ENCODE assay signal across 8 cellular contexts in the genomic region with DNA sequence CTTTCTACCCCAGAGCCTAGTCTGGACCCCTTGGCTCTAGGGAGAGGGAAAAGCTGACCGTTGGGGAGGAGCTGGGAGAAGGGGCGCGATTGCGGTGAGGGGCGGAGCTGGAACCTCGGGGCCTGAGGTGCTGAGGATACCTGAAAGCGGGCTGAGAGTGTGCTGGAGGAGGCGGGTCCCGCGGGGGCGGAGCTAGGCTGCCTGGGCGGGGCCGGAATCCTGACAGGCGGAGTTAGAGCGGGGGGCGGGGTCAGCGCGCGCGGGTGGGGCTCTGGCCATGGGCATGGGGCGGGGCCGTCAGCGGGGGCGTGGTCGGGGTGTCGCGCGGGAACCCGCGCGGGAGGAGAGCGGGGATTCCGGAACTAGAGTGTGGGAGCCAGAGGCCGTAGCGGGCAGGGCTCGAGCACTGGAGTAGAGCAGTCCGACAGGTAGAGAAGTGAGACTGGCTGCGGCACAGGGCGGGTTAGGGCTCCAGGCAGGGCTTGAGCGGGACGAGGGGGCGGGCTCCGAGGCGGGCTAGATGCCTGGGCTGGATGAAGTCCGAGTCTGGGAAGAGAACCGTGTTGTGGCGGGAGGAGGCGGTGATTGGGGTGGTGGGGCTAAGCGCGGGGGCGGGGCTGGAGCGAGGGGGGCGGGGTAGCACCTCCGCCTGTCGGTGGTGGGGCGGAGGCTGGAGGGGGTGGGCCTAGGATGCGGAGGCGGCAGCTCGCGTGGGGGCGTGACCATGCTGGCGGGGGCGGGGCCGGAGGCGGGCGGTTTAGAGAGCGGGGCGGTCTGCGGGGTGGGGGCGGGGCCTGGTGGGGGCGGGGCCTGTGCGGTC. TPM values are rescaled to one million over a fixed set of nuclear protein-coding genes. Genes with fewer than 3 reads are reported as not detected.
DNase-seq lines count a peak whose midpoint lies in the region; ATAC-seq and TF ChIP-seq lines count a peak whose summit lies in the region.

A gene (plus strand): TSS at position 815 of the 820 bp plus-strand sequence. CDS start 35 bp downstream, outside the sequence.

- CTCF ChIA-PET in activated CD8-positive, alpha-beta T cell treated with anti-CD3 and anti-CD28 coated beads, Interleukin-2, amount 10 ng/mL, durations not matched to agents 7 days and 5 days (lab: Charles Lee) = interaction anchor here (0.8 to 3.8 kb wide), 13 partner anchors 11 to 154 kb away, joined by 3 to 32 read pairs (median 5); a partner anchor contains a TSS

- intact Hi-C loops in CD14-positive monocyte (cut with micrococcal nuclease) = loop anchor here (1.0 to 10.0 kb wide), 6 partner anchors 17 to 471 kb away; a partner anchor contains a TSS

- H3K36me3 Mint-ChIP-seq in CD14-positive monocyte (peaks cover 29 to 55% of the 10 kb centered on the region in 2 donors), memory B cell (peaks cover 13% of the 10 kb centered on the region)
- H3K36me3 Mint-ChIP-seq in activated CD8-positive, alpha-beta T cell treated with anti-CD3 and anti-CD28 coated beads, Interleukin-2, amount 10 ng/mL, durations not matched to agents 7 days and 5 days (ENCODE audit: low read depth) = peaks cover 34% of the 10 kb centered on the region

- H3K9me3 Mint-ChIP-seq in CD14-positive monocyte (no peaks in the 10 kb centered on the region), memory B cell (no peaks in the 10 kb centered on the region)
- no peaks in the 10 kb centered on the region for H3K9me3 Mint-ChIP-seq in activated CD8-positive, alpha-beta T cell treated with anti-CD3 and anti-CD28 coated beads, Interleukin-2, amount 10 ng/mL, durations not matched to agents 7 days and 5 days (ENCODE audit: insufficient read depth)

- POLR2A ChIA-PET in activated CD8-positive, alpha-beta T cell treated with anti-CD3 and anti-CD28 coated beads, Interleukin-2, amount 10 ng/mL, durations not matched to agents 7 days and 5 days (lab: Charles Lee) = interaction anchor here (0.6 to 3.4 kb wide), 24 partner anchors 12 to 673 kb away, joined by 3 to 43 read pairs (median 4); a partner anchor contains a TSS

- peak; percentile 98 for DNase-seq in CD14-positive monocyte (ENCODE audit: low spot score)
- DNase-seq in HT-29 (ENCODE audit: low spot score) = peak; percentile 99
- peak; percentile 74 for DNase-seq in NK-92 (lab: John Stamatoyannopoulos, UW; ENCODE audit: unreplicated experiment)
- DNase-seq in activated CD8-positive, alpha-beta T cell treated with anti-CD3 and anti-CD28 coated beads, Interleukin-2, amount 10 ng/mL, durations not matched to agents 7 days and 5 days = peak; percentile 99
- peak; percentile 100 for DNase-seq in effector CD4-positive, alpha-beta T cell
- peak; percentile 100 for DNase-seq in memory B cell (ENCODE audit: low spot score in 2 of 2)
- peak; percentile 98 to 100 (median 100) for DNase-seq in stimulated activated CD4-positive, alpha-beta T cell treated with anti-CD3 and anti-CD28 coated beads, TNF-alpha, amount 100 ng/mL, for 48 hours (ENCODE audit: low read depth in 3 of 3)

- H3K27me3 Mint-ChIP-seq in CD14-positive monocyte (ENCODE audit: low read depth in 3 of 3) = peaks cover 2 to 11% (median 5%) of the 10 kb centered on the region in 3 donors
- H3K27me3 Mint-ChIP-seq in activated CD8-positive, alpha-beta T cell treated with anti-CD3 and anti-CD28 coated beads, Interleukin-2, amount 10 ng/mL, durations not matched to agents 7 days and 5 days (ENCODE audit: low read depth) = no peaks in the 10 kb centered on the region
- no peaks in the 10 kb centered on the region for H3K27me3 Mint-ChIP-seq in memory B cell

- peak; percentile 53 for ATAC-seq in GM19438 (IDR thresholded peaks at IDR 0.05; ENCODE audit: low read depth, unreplicated experiment)
- peak; percentile 77 for ATAC-seq in activated CD8-positive, alpha-beta T cell treated with anti-CD3 and anti-CD28 coated beads, Interleukin-2, amount 10 ng/mL, durations not matched to agents 7 days and 5 days
- peak; percentile 69 for ATAC-seq in memory B cell (ENCODE audit: low read depth)

- H3K4me1 Mint-ChIP-seq in CD14-positive monocyte = peaks cover 27% of the 10 kb centered on the region
- H3K4me1 Mint-ChIP-seq in activated CD8-positive, alpha-beta T cell treated with anti-CD3 and anti-CD28 coated beads, Interleukin-2, amount 10 ng/mL, durations not matched to agents 7 days and 5 days (ENCODE audit: low read depth) = peaks cover 27% of the 10 kb centered on the region
- H3K4me1 Mint-ChIP-seq in memory B cell = peaks cover 22% of the 10 kb centered on the region

- H3K27ac Mint-ChIP-seq in CD14-positive monocyte (peak within 1 kb of the TSS; percentile 94 to 99 (median 98)), memory B cell (peak within 1 kb of the TSS; percentile 99)
- peak within 1 kb of the TSS; percentile 98 for H3K27ac Mint-ChIP-seq in activated CD8-positive, alpha-beta T cell treated with anti-CD3 and anti-CD28 coated beads, Interleukin-2, amount 10 ng/mL, durations not matched to agents 7 days and 5 days

- H3K4me3 Mint-ChIP-seq in CD14-positive monocyte = peak within 1 kb of the TSS; percentile 91 to 95
- H3K4me3 Mint-ChIP-seq in activated CD8-positive, alpha-beta T cell treated with anti-CD3 and anti-CD28 coated beads, Interleukin-2, amount 10 ng/mL, durations not matched to agents 7 days and 5 days = peak within 1 kb of the TSS; percentile 93
- peak within 1 kb of the TSS; percentile 99 for H3K4me3 Mint-ChIP-seq in memory B cell

- no peak for TF ChIP-seq CTCF in CD14-positive monocyte (IDR thresholded peaks at IDR 0.05)

RNA-seq across cellular contexts. Expression of the gene that starts here (rescaled TPM):
- 1 to 10 TPM; 6.5 to 7.3 TPM for polyA plus RNA-seq in CD14-positive monocyte
- total RNA-seq in HT-29 (2014; rRNA removed; shearing (Covaris generic)) = 20.2 and 22.0 TPM in 2 replicates
- 10 to 100 TPM; 12.9 to 14.3 TPM for total RNA-seq in activated CD8-positive, alpha-beta T cell treated with anti-CD3 and anti-CD28 coated beads, Interleukin-2, amount 10 ng/mL, durations not matched to agents 7 days and 5 days

Comparison
In these comparisons a context has a peak if more than half of its experiments do, and no peak if none do; other contexts are left out.
1. Peak in every context shown above with its lines: DNase-seq and ATAC-seq.